In the genomic region with DNA sequence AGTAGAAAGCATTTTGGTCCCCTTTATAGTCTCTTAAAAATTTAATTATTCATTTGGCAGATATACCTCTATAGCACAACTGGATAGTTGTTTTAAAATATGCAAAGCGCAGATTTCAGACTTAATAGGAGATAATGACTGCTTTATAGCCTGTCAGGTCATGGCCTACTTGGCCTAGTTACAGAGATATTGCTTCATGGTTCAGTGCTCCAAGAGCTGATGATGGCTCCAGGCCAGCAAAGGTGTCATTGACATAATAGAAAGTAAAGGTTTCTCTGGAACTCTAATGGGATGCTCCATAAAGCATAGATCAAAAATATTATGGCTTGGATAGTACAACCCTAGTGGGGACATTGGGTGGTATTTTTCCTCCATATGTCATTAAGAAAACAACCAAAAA, we compare ENCODE assay signal across 11 cellular contexts.
"Had no signal": no experiment of that assay in that cellular context is flagged by ENCODE, and none has a peak within 500 bp of the region (broad histone marks: within the 10 kb centered on the region; RNA-seq: fewer than 3 reads in every experiment).

No MANE protein-coding gene starts in this region.

- H3K27ac ChIP-seq: skin epidermis, uterus had no signal

- H3K36me3 Mint-ChIP-seq: activated naive CD8-positive, alpha-beta T cell had no signal

- DNase-seq: activated CD4-positive, alpha-beta T cell treated with anti-CD3 and anti-CD28 coated beads for 1 hour; activated CD4-positive, alpha-beta T cell treated with anti-CD3 and anti-CD28 coated beads, Interleukin-2, amount 50 U/mL, for 48 hours; activated gamma-delta T cell; activated T-cell treated with anti-CD3 and anti-CD28 coated beads, Interleukin-2, amount 50 U/mL, for 48 hours; anterior cingulate cortex; hypothalamus; kidney glomerular epithelial cell; midbrain; uterus had no signal

- H3K27me3 Mint-ChIP-seq: activated naive CD8-positive, alpha-beta T cell had no signal

- H3K4me3 Mint-ChIP-seq: activated naive CD8-positive, alpha-beta T cell had no signal

- H3K27ac Mint-ChIP-seq: activated naive CD8-positive, alpha-beta T cell had no signal
